Comparison of ENCODE assay signal across 10 cellular contexts in the genomic region with DNA sequence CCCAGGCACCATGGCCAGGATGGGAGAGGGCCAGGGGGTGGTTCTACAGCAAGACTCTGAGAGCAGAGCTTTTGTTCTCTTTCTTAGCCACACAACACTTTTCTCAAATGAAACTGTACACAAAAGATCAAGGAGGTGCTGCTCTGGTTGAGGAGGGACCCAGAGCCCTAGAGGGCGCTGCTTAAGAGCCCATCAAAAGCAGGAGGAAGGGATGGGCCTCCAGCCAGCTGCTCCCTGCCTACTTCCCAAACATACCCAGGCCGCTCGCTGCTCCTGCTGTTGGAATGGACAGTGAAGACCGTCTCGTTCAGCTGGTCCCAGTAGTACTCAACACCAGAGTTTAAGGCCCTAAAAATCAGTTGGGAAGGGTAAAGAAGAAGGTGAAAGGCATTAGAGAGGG. TPM values are rescaled to one million over a fixed set of nuclear protein-coding genes. Genes with fewer than 3 reads are reported as not detected.
DNase-seq lines count a peak whose midpoint lies in the region; ATAC-seq and TF ChIP-seq lines count a peak whose summit lies in the region.
"Had no signal": no experiment of that assay in that cellular context is flagged by ENCODE, and none has a peak within 500 bp of the region (broad histone marks: within the 10 kb centered on the region; RNA-seq: fewer than 3 reads in every experiment).

No MANE protein-coding gene starts in this region.

- no peaks in the 10 kb centered on the region for H3K9me3 Mint-ChIP-seq in neural crest cell

- H3K4me1 Mint-ChIP-seq in neural crest cell, result peaks cover 3% of the 10 kb centered on the region

- in situ Hi-C loops in GM13976 (cut with MboI; ENCODE audit: low sequenced_read_pairs, unreplicated experiment), result no loop called here

- DNase-seq in GM13976 (ENCODE audit: low spot score), result no peak
- DNase-seq in NCI-H2196 treated with DMSO at 0.1 percent for 48 hours (lab: John Stamatoyannopoulos, UW; ENCODE audit: unreplicated experiment), result peak; percentile 31
- peak in 1 of 2 donors; percentile 33 for DNase-seq in cardiac fibroblast (ENCODE audit: low read depth in 2 of 2)
- DNase-seq in neural crest cell (ENCODE audit: low read depth, low spot score), result no peak
- no peak for DNase-seq in ureter (ENCODE audit: low spot score)
- no peak for DNase-seq in NCI-H187 (lab: John Stamatoyannopoulos, UW)
- DNase-seq: aorta; NK-92 treated with Interleukin-12 subunit alpha and Interleukin-12 subunit beta, amount 100 ng/mL, for 24 hours; psoas muscle had no signal

- no peaks in the 10 kb centered on the region for H3K27me3 Mint-ChIP-seq in neural crest cell (ENCODE audit: low read depth)

- ATAC-seq in GM21381 (IDR thresholded peaks at IDR 0.05; ENCODE audit: unreplicated experiment), result no peak
- ATAC-seq: psoas muscle had no signal

- no peaks in the 10 kb centered on the region for H3K36me3 Mint-ChIP-seq in neural crest cell (ENCODE audit: low read depth)

- no peak overlapping the region for H3K4me3 Mint-ChIP-seq in neural crest cell

- no peak overlapping the region for H3K4me3 ChIP-seq in cardiac fibroblast (replicated peaks in 1 of 2; ENCODE audit: low read depth in 2 of 2, low read length in 2 of 2)
- H3K4me3 ChIP-seq: psoas muscle had no signal

- peak overlapping the region; percentile 78 for H3K27ac Mint-ChIP-seq in neural crest cell (ENCODE audit: unreplicated experiment)

- TF ChIP-seq CTCF in GM13976 (IDR thresholded peaks at IDR 0.05; ENCODE audit: borderline replicate concordance, control extremely low read depth, extremely low read depth, insufficient read depth, missing control alignments) (peak; percentile 16), cardiac fibroblast (IDR thresholded peaks at IDR 0.05; ENCODE audit: low read depth, low read length) (peak; percentile 15), neural crest cell (conservative IDR thresholded peaks at IDR 0.05) (no peak)

RNA-seq across cellular contexts. Expression of a gene that starts 18.4 kb away (rescaled TPM):
- 0.37 and 0.39 TPM in 2 replicates for total RNA-seq in neural crest cell
- not detected for total RNA-seq in ureter
- total RNA-seq: psoas muscle had no signal

RNA-seq across cellular contexts. Expression of a gene that starts 28.6 kb away (rescaled TPM):
- 781 and 821 TPM in 2 replicates for total RNA-seq in neural crest cell
- 105 TPM for total RNA-seq in ureter
